13 cellular contexts compared by ENCODE assay signal in genomic region chr14:89957791-89958190, GRCh38. TPM values are rescaled to one million over a fixed set of nuclear protein-coding genes. Genes with fewer than 3 reads are reported as not detected.
A peak's percentile ranks its signal among the peaks of the same experiment; 100 is the strongest.
DNase-seq lines count a peak whose midpoint lies in the region; ATAC-seq and TF ChIP-seq lines count a peak whose summit lies in the region.
"Had no signal": no experiment of that assay in that cellular context is flagged by ENCODE, and none has a peak within 500 bp of the region (broad histone marks: within the 10 kb centered on the region; RNA-seq: fewer than 3 reads in every experiment).

No MANE protein-coding gene starts in this region.

- peak overlapping the region; percentile 96 for H3K27ac Mint-ChIP-seq in activated naive CD4-positive, alpha-beta T cell treated with anti-CD3 and anti-CD28 coated beads for 36 hours
- peak overlapping the region; percentile 95 for H3K27ac Mint-ChIP-seq in stimulated activated memory B cell treated with anti-CD40 and anti-IgM and Interleukin-4, amounts not matched to agents 10 μg/mL and 1 μg/mL and 100 μg/mL, for 72 hours

- peaks cover 64% of the 10 kb centered on the region for H3K4me1 Mint-ChIP-seq in activated naive CD4-positive, alpha-beta T cell treated with anti-CD3 and anti-CD28 coated beads for 36 hours (ENCODE audit: low read depth)
- H3K4me1 Mint-ChIP-seq in stimulated activated memory B cell treated with anti-CD40 and anti-IgM and Interleukin-4, amounts not matched to agents 10 μg/mL and 1 μg/mL and 100 μg/mL, for 72 hours: peaks cover 55% of the 10 kb centered on the region

- no peak for TF ChIP-seq CTCF in fibroblast of mammary gland (conservative IDR thresholded peaks at IDR 0.05; ENCODE audit: control insufficient read depth, insufficient read depth, low read depth, low read length)

- ATAC-seq in stimulated activated memory B cell treated with anti-CD40 and anti-IgM and Interleukin-4, amounts not matched to agents 10 μg/mL and 1 μg/mL and 100 μg/mL, for 72 hours: no peak
- ATAC-seq in GM21381 (IDR thresholded peaks at IDR 0.05; ENCODE audit: unreplicated experiment) (no peak), HG03108 (IDR thresholded peaks at IDR 0.05; ENCODE audit: unreplicated experiment) (no peak)
- ATAC-seq: upper lobe of right lung had no signal

- intact Hi-C loops in activated naive CD4-positive, alpha-beta T cell treated with anti-CD3 and anti-CD28 coated beads for 36 hours (cut with micrococcal nuclease): loop anchor here (2.0 to 10.0 kb wide), 9 partner anchors 277 to 1953 kb away; partner anchors contain the start of genes CCDC88C, GPR65, GPR68 and PPP4R3A

- H3K4me3 ChIP-seq in fibroblast of mammary gland (ENCODE audit: control insufficient read depth, low read depth, low read length): no peak overlapping the region
- H3K4me3 ChIP-seq: esophagus muscularis mucosa, upper lobe of right lung had no signal

- peaks cover 7% of the 10 kb centered on the region for H3K9me3 Mint-ChIP-seq in activated naive CD4-positive, alpha-beta T cell treated with anti-CD3 and anti-CD28 coated beads for 36 hours
- H3K9me3 Mint-ChIP-seq in stimulated activated memory B cell treated with anti-CD40 and anti-IgM and Interleukin-4, amounts not matched to agents 10 μg/mL and 1 μg/mL and 100 μg/mL, for 72 hours: no peaks in the 10 kb centered on the region

- CTCF ChIA-PET in activated naive CD4-positive, alpha-beta T cell treated with anti-CD3 and anti-CD28 coated beads for 36 hours (lab: Charles Lee): interaction anchor here (3.5 to 9.6 kb wide), 2 partner anchors 15 to 18 kb away, joined by 15 to 70 read pairs; no protein-coding TSS in a partner anchor

- no peaks in the 10 kb centered on the region for H3K27me3 Mint-ChIP-seq in activated naive CD4-positive, alpha-beta T cell treated with anti-CD3 and anti-CD28 coated beads for 36 hours (ENCODE audit: low read depth)
- no peaks in the 10 kb centered on the region for H3K27me3 Mint-ChIP-seq in stimulated activated memory B cell treated with anti-CD40 and anti-IgM and Interleukin-4, amounts not matched to agents 10 μg/mL and 1 μg/mL and 100 μg/mL, for 72 hours

- DNase-seq in activated naive CD4-positive, alpha-beta T cell treated with anti-CD3 and anti-CD28 coated beads for 36 hours: no peak
- no peak for DNase-seq in activated naive CD4-positive, alpha-beta T cell treated with Interleukin-2 at 50 U/mL for 16 hours
- DNase-seq in SW480 (ENCODE audit: low spot score) (peak; percentile 6), fibroblast of mammary gland (ENCODE audit: low read depth) (peak; percentile 15), mucosa of gallbladder (ENCODE audit: low spot score) (no peak)
- DNase-seq: activated CD4-positive, CD25-positive, alpha-beta regulatory T cell; NCI-H1930; OCI-M1; upper lobe of right lung had no signal

- H3K36me3 Mint-ChIP-seq in activated naive CD4-positive, alpha-beta T cell treated with anti-CD3 and anti-CD28 coated beads for 36 hours (ENCODE audit: low read depth): peaks cover 47% of the 10 kb centered on the region
- peaks cover 38% of the 10 kb centered on the region for H3K36me3 Mint-ChIP-seq in stimulated activated memory B cell treated with anti-CD40 and anti-IgM and Interleukin-4, amounts not matched to agents 10 μg/mL and 1 μg/mL and 100 μg/mL, for 72 hours

- peak overlapping the region; percentile 18 for H3K4me3 Mint-ChIP-seq in activated naive CD4-positive, alpha-beta T cell treated with anti-CD3 and anti-CD28 coated beads for 36 hours
- no peak overlapping the region for H3K4me3 Mint-ChIP-seq in stimulated activated memory B cell treated with anti-CD40 and anti-IgM and Interleukin-4, amounts not matched to agents 10 μg/mL and 1 μg/mL and 100 μg/mL, for 72 hours

RNA-seq across cellular contexts. Expression of gene TDP1, which starts 2.1 kb away (rescaled TPM):
- total RNA-seq in activated naive CD4-positive, alpha-beta T cell treated with anti-CD3 and anti-CD28 coated beads for 36 hours: 10 to 100 TPM; 77.0 to 77.2 TPM
- total RNA-seq in mucosa of gallbladder: 13.6 TPM

RNA-seq across cellular contexts. Expression of gene EFCAB11, which starts 3.3 kb away (rescaled TPM):
- total RNA-seq in activated naive CD4-positive, alpha-beta T cell treated with anti-CD3 and anti-CD28 coated beads for 36 hours: 1 to 10 TPM; 7.0 to 9.5 TPM
- 16.1 TPM for total RNA-seq in mucosa of gallbladder

Comparison
In these comparisons a context has a peak if more than half of its experiments do, and no peak if none do; other contexts are left out.
1. DNase-seq: peak in SW480 (single experiment) and fibroblast of mammary gland (single experiment); none in activated naive CD4-positive, alpha-beta T cell treated with anti-CD3 and anti-CD28 coated beads for 36 hours (single experiment), activated naive CD4-positive, alpha-beta T cell treated with Interleukin-2 at 50 U/mL for 16 hours (single experiment) and mucosa of gallbladder (single experiment).